ENCODE assay signal across 7 cellular contexts in genomic region chr6:81158956-81159355, GRCh38.
"Had no signal": no experiment of that assay in that cellular context is flagged by ENCODE, and none has a peak within 500 bp of the region (broad histone marks: within the 10 kb centered on the region; RNA-seq: fewer than 3 reads in every experiment).

No MANE protein-coding gene starts in this region.

- H3K4me3 Mint-ChIP-seq: GM23338, H9 had no signal

- H3K4me3 ChIP-seq: GM23338 had no signal

- H3K4me2 ChIP-seq: GM23338 had no signal

- H3K9me3 Mint-ChIP-seq: H9 had no signal

- H3K27ac Mint-ChIP-seq: GM23338, H9 had no signal

- FAIRE-seq: H1, H54, HTR-8/SVneo had no signal

- DNase-seq: H9, HCEC 1CT, IMR-90 had no signal

- H3K4me1 Mint-ChIP-seq: GM23338, H9 had no signal

- ATAC-seq: GM23338 had no signal

- H2AFZ ChIP-seq: GM23338 had no signal
